ENCODE assay signal across 16 cellular contexts in the genomic region with DNA sequence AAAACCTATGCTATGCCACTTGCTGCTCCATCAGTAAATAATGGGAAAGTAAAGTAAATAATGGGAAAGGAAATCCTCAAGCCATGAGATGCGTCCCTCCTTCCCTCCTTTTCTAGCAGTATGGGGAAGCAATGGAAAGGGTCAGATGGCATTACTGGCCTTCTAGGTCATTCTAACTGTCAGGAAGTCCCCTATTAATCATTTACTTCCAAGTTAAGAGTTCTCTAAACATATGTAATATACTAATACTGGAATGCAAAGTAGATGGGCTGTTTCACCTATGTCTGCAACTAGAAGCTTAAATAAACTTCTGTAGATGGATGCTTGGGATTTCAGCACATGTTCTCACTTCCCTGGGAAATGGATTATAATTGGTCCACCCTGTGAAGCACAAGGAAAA.
DNase-seq lines count a peak whose midpoint lies in the region; ATAC-seq lines count a peak whose summit lies in the region.
"Had no signal": no experiment of that assay in that cellular context is flagged by ENCODE, and none has a peak within 500 bp of the region (broad histone marks: within the 10 kb centered on the region; RNA-seq: fewer than 3 reads in every experiment).

No MANE protein-coding gene starts in this region.

- ATAC-seq in GM18511 (IDR thresholded peaks at IDR 0.05; ENCODE audit: unreplicated experiment): peak; percentile 77
- peak; percentile 72 for ATAC-seq in GM18873 (IDR thresholded peaks at IDR 0.05; ENCODE audit: low FRiP score, unreplicated experiment)
- peak; percentile 74 for ATAC-seq in GM21619 (IDR thresholded peaks at IDR 0.05; ENCODE audit: unreplicated experiment)
- no peak for ATAC-seq in HG03159 (IDR thresholded peaks at IDR 0.05; ENCODE audit: unreplicated experiment)

- DNase-seq in kidney tubule cell (ENCODE audit: low spot score) (peak; percentile 23), NCI-H1436 (lab: John Stamatoyannopoulos, UW) (no peak), EL (no peak)
- DNase-seq: ACHN; BE2C; C1 segment of cervical spinal cord; CD4-positive, CD25-positive, alpha-beta regulatory T cell; CD8-positive, alpha-beta memory T cell; COR-L47; DMS153; DND-41; H9 had no signal
